In the genomic region with DNA sequence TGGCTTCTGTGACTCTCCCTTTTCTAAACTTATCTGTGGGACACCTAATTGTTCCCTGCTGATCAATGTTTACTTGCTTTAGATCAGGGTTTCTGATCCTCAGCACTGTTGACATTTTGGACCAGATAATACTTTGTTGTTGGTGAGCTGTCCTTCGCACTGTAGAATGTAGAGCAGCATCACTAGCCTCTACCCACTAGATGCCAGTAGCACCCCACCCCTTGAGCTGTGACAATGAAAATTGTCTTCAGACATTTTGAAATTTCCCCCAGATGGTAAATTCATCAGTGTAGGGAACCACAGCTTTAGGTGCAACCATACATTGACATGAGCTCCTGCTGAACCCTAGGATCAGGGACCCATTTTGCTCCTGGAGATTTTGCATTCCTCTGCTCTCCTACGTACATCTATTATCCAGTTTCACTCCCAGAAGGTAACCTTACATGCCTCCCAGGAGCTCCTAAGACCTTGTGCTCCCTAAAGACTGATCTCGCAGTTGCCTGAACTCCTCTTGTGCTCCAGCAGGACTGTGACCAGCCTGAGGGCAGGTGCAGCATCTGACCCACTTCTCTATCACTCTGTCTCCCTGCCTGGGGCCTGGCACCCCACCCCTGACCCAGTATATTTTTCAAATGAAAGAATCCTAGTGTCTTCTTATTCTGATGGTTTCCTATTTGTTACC, we compare ENCODE assay signal across 8 cellular contexts.
A peak's percentile ranks its signal among the peaks of the same experiment; 100 is the strongest.
DNase-seq lines count a peak whose midpoint lies in the region; ATAC-seq, FAIRE-seq and TF ChIP-seq lines count a peak whose summit lies in the region.

No MANE protein-coding gene starts in this region.

- H3K9ac ChIP-seq in HepG2 (ENCODE audit: insufficient read depth, low read depth, low read length), result no peak overlapping the region

- H3K27ac Mint-ChIP-seq in Calu3 (ENCODE audit: unreplicated experiment), result no peak overlapping the region
- no peak overlapping the region for H3K27ac Mint-ChIP-seq in activated CD4-positive, alpha-beta memory T cell treated with anti-CD3 and anti-CD28 coated beads for 36 hours
- no peak overlapping the region for H3K27ac Mint-ChIP-seq in memory B cell
- no peak overlapping the region for H3K27ac Mint-ChIP-seq in activated T-helper 2 cell treated with anti-CD3 and anti-CD28 coated beads, Interferon-gamma antibody, Interleukin-2, Interleukin-4, amounts not matched to agents 10 μg/mL and 5 μg/mL and 100 μg/mL, durations not matched to agents 14 hours and 24 hours and 36 hours

- TF ChIP-seq POLR2A in HepG2 (IDR thresholded peaks at IDR 0.05; ENCODE audit: insufficient read depth in 1 of 2, low read depth in 2 of 2, low read length in 2 of 2), result no peak

- no peak for TF ChIP-seq RAD21 in HepG2 (CRISPR knock-in tag; IDR thresholded peaks at IDR 0.05)

- H3K36me3 ChIP-seq in HepG2 (replicated peaks in 1 of 2; ENCODE audit: control insufficient read depth in 1 of 2, insufficient read depth in 2 of 2, low read length in 2 of 2), result no peaks in the 10 kb centered on the region

- H3K36me3 Mint-ChIP-seq in Calu3 (ENCODE audit: insufficient read depth, unreplicated experiment) (no peaks in the 10 kb centered on the region), memory B cell (no peaks in the 10 kb centered on the region)
- no peaks in the 10 kb centered on the region for H3K36me3 Mint-ChIP-seq in activated CD4-positive, alpha-beta memory T cell treated with anti-CD3 and anti-CD28 coated beads for 36 hours
- no peaks in the 10 kb centered on the region for H3K36me3 Mint-ChIP-seq in activated T-helper 2 cell treated with anti-CD3 and anti-CD28 coated beads, Interferon-gamma antibody, Interleukin-2, Interleukin-4, amounts not matched to agents 10 μg/mL and 5 μg/mL and 100 μg/mL, durations not matched to agents 14 hours and 24 hours and 36 hours (ENCODE audit: low read depth)

- ATAC-seq in memory B cell (ENCODE audit: low read depth) (peak; percentile 60), HepG2 (no peak), HG03521 (IDR thresholded peaks at IDR 0.05; ENCODE audit: unreplicated experiment) (no peak), HG03457 (IDR thresholded peaks at IDR 0.05; ENCODE audit: unreplicated experiment) (no peak)

- H3K4me2 ChIP-seq in HepG2 (ENCODE audit: low read depth, low read length), result no peak overlapping the region

- H4K20me1 ChIP-seq in HepG2 (ENCODE audit: insufficient read depth, low read length), result no peaks in the 10 kb centered on the region

- TF ChIP-seq EP300 in HepG2 (IDR thresholded peaks at IDR 0.05; ENCODE audit: low read depth in 2 of 2, low read length in 2 of 2) (no peak), HepG2 (CRISPR knock-in tag; IDR thresholded peaks at IDR 0.05; ENCODE audit: borderline replicate concordance) (no peak)

- CTCF ChIA-PET in Calu3 (lab: Charles Lee) (interaction anchor here (0.6 to 1.6 kb wide), 5 partner anchors 174 to 372 kb away, joined by 3 to 6 read pairs (median 3); no protein-coding TSS in a partner anchor), HepG2 (lab: Yijun Ruan, JAX; ENCODE audit: low intra/inter-chr PET ratio, low total read pairs) (no interaction called here)
- CTCF ChIA-PET in activated CD4-positive, alpha-beta memory T cell treated with anti-CD3 and anti-CD28 coated beads for 36 hours (lab: Charles Lee), result interaction anchor here (1.1 kb wide), 1 partner anchor 178 kb away, joined by 3 read pairs; no protein-coding TSS in a partner anchor

- no peak overlapping the region for H2AFZ ChIP-seq in HepG2 (ENCODE audit: low read length)

- no peak overlapping the region for H3K4me3 Mint-ChIP-seq in Calu3 (ENCODE audit: low read depth, unreplicated experiment)
- H3K4me3 Mint-ChIP-seq in activated CD4-positive, alpha-beta memory T cell treated with anti-CD3 and anti-CD28 coated beads for 36 hours, result no peak overlapping the region
- H3K4me3 Mint-ChIP-seq in memory B cell, result no peak overlapping the region
- H3K4me3 Mint-ChIP-seq in activated T-helper 2 cell treated with anti-CD3 and anti-CD28 coated beads, Interferon-gamma antibody, Interleukin-2, Interleukin-4, amounts not matched to agents 10 μg/mL and 5 μg/mL and 100 μg/mL, durations not matched to agents 14 hours and 24 hours and 36 hours (ENCODE audit: low read depth), result no peak overlapping the region

- H3K9me3 Mint-ChIP-seq in Calu3 (ENCODE audit: low read depth, unreplicated experiment) (no peaks in the 10 kb centered on the region), memory B cell (no peaks in the 10 kb centered on the region)
- H3K9me3 Mint-ChIP-seq in activated CD4-positive, alpha-beta memory T cell treated with anti-CD3 and anti-CD28 coated beads for 36 hours, result no peaks in the 10 kb centered on the region
- H3K9me3 Mint-ChIP-seq in activated T-helper 2 cell treated with anti-CD3 and anti-CD28 coated beads, Interferon-gamma antibody, Interleukin-2, Interleukin-4, amounts not matched to agents 10 μg/mL and 5 μg/mL and 100 μg/mL, durations not matched to agents 14 hours and 24 hours and 36 hours, result no peaks in the 10 kb centered on the region

- WGBS in HepG2 (ENCODE audit: low lambda C conversion rate), result 0% methylated on average over 3 of the region's 3 CpGs

- no peak for DNase-seq in Calu3
- DNase-seq in Jurkat, Clone E6-1 (ENCODE audit: low read depth, low spot score), result peak; percentile 26
- DNase-seq in activated CD4-positive, alpha-beta memory T cell treated with anti-CD3 and anti-CD28 coated beads for 36 hours, result peak; percentile 30
- no peak for DNase-seq in memory B cell (ENCODE audit: low spot score in 2 of 2)
- no peak for DNase-seq in activated T-helper 2 cell treated with anti-CD3 and anti-CD28 coated beads, Interferon-gamma antibody, Interleukin-2, Interleukin-4, amounts not matched to agents 10 μg/mL and 5 μg/mL and 100 μg/mL, durations not matched to agents 14 hours and 24 hours and 36 hours (ENCODE audit: low spot score)
- no peak for DNase-seq in HepG2 (ENCODE audit: low spot score)

- in situ Hi-C loops in HepG2 (cut with HindIII; ENCODE audit: extremely low pct_ligation_motif_present, low pct_unique_long_range_greater_than_20kb), result no loop called here

- H3K9me3 ChIP-seq in HepG2 (ENCODE audit: low read length), result no peaks in the 10 kb centered on the region

- TF ChIP-seq CTCF in Calu3 (IDR thresholded peaks at IDR 0.05; ENCODE audit: unreplicated experiment), result peak; percentile 18
- no peak for TF ChIP-seq CTCF in HepG2 (CRISPR knock-in tag; IDR thresholded peaks at IDR 0.05)

- POLR2A ChIA-PET in activated CD4-positive, alpha-beta memory T cell treated with anti-CD3 and anti-CD28 coated beads for 36 hours (lab: Charles Lee), result no interaction called here
- POLR2A ChIA-PET in HepG2 (lab: Yijun Ruan, JAX), result no interaction called here

- H3K79me2 ChIP-seq in HepG2 (ENCODE audit: insufficient read depth, low read length), result no peaks in the 10 kb centered on the region

- H3K4me1 ChIP-seq in HepG2 (ENCODE audit: insufficient read depth, low read length), result 0 out of 2 replicates have a peak, but pooled peaks cover 4% of the 10 kb centered on the region

- H3K27me3 Mint-ChIP-seq in Calu3 (ENCODE audit: unreplicated experiment) (peaks cover 55% of the 10 kb centered on the region), memory B cell (peaks cover 2% of the 10 kb centered on the region)
- no peaks in the 10 kb centered on the region for H3K27me3 Mint-ChIP-seq in activated CD4-positive, alpha-beta memory T cell treated with anti-CD3 and anti-CD28 coated beads for 36 hours
- peaks cover 27% of the 10 kb centered on the region for H3K27me3 Mint-ChIP-seq in activated T-helper 2 cell treated with anti-CD3 and anti-CD28 coated beads, Interferon-gamma antibody, Interleukin-2, Interleukin-4, amounts not matched to agents 10 μg/mL and 5 μg/mL and 100 μg/mL, durations not matched to agents 14 hours and 24 hours and 36 hours (ENCODE audit: low read depth)

- intact Hi-C loops in Calu3 (cut with micrococcal nuclease; ENCODE audit: unreplicated experiment) (loop anchor here (1.0 to 10.0 kb wide), 2 partner anchors 269 to 372 kb away; no protein-coding TSS in a partner anchor), HepG2 (cut with micrococcal nuclease; ENCODE audit: unreplicated experiment) (no loop called here)
- intact Hi-C loops in activated CD4-positive, alpha-beta memory T cell treated with anti-CD3 and anti-CD28 coated beads for 36 hours (cut with micrococcal nuclease), result no loop called here
- intact Hi-C loops in activated T-helper 2 cell treated with anti-CD3 and anti-CD28 coated beads, Interferon-gamma antibody, Interleukin-2, Interleukin-4, amounts not matched to agents 10 μg/mL and 5 μg/mL and 100 μg/mL, durations not matched to agents 14 hours and 24 hours and 36 hours (cut with micrococcal nuclease), result loop anchor here (5.0 kb wide), 1 partner anchor 181 kb away; no protein-coding TSS in a partner anchor

- H3K27ac ChIP-seq in HepG2 (ENCODE audit: extremely low read length, insufficient read depth, low read length), result no peak overlapping the region

- no peak for FAIRE-seq in HepG2 (lab: Jason Lieb, UNC)

- no TSS peak for BruUV-seq in Calu3 (replicated peaks; lab: Mats Ljungman, UMichigan)
- BruUV-seq in HepG2 (replicated peaks; lab: Mats Ljungman, UMichigan), result no TSS peak

- H3K27me3 ChIP-seq in HepG2 (ENCODE audit: control insufficient read depth in 1 of 2, insufficient read depth in 2 of 2, low read length in 2 of 2), result no peaks in the 10 kb centered on the region; a peak in 1 of 5 replicates

- no peak overlapping the region for H3K4me3 ChIP-seq in Jurkat, Clone E6-1 (ENCODE audit: low read length)
- H3K4me3 ChIP-seq in HepG2 (replicated peaks in 1 of 3; ENCODE audit: insufficient read depth in 1 of 3, low read depth in 2 of 3, low read length in 3 of 3), result no peak overlapping the region

- H3K4me1 Mint-ChIP-seq in Calu3 (ENCODE audit: low read depth, unreplicated experiment), result no peaks in the 10 kb centered on the region
- H3K4me1 Mint-ChIP-seq in activated CD4-positive, alpha-beta memory T cell treated with anti-CD3 and anti-CD28 coated beads for 36 hours (ENCODE audit: low read depth), result peaks cover 4% of the 10 kb centered on the region
- no peaks in the 10 kb centered on the region for H3K4me1 Mint-ChIP-seq in memory B cell
- H3K4me1 Mint-ChIP-seq in activated T-helper 2 cell treated with anti-CD3 and anti-CD28 coated beads, Interferon-gamma antibody, Interleukin-2, Interleukin-4, amounts not matched to agents 10 μg/mL and 5 μg/mL and 100 μg/mL, durations not matched to agents 14 hours and 24 hours and 36 hours (ENCODE audit: low read depth), result no peaks in the 10 kb centered on the region

TF ChIP-seq in HepG2, 621 proteins besides CTCF, POLR2A, EP300 and RAD21 (continues in another document):
- TF ChIP-seq, protein P1, sequence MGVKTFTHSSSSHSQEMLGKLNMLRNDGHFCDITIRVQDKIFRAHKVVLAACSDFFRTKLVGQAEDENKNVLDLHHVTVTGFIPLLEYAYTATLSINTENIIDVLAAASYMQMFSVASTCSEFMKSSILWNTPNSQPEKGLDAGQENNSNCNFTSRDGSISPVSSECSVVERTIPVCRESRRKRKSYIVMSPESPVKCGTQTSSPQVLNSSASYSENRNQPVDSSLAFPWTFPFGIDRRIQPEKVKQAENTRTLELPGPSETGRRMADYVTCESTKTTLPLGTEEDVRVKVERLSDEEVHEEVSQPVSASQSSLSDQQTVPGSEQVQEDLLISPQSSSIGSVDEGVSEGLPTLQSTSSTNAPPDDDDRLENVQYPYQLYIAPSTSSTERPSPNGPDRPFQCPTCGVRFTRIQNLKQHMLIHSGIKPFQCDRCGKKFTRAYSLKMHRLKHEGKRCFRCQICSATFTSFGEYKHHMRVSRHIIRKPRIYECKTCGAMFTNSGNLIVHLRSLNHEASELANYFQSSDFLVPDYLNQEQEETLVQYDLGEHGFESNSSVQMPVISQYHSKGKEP (CRISPR knock-in tag; IDR thresholded peaks at IDR 0.05), result no peak

Comparison
In these comparisons a context has a peak if more than half of its experiments do, and no peak if none do; other contexts are left out.
1. DNase-seq: peak in Jurkat, Clone E6-1 (single experiment) and activated CD4-positive, alpha-beta memory T cell treated with anti-CD3 and anti-CD28 coated beads for 36 hours (single experiment); none in Calu3 (single experiment), memory B cell (0 of 2), activated T-helper 2 cell treated with anti-CD3 and anti-CD28 coated beads, Interferon-gamma antibody, Interleukin-2, Interleukin-4, amounts not matched to agents 10 μg/mL and 5 μg/mL and 100 μg/mL, durations not matched to agents 14 hours and 24 hours and 36 hours (single experiment) and HepG2 (single experiment).
2. intact Hi-C loops: an anchor here in Calu3 (1.0 to 10.0 kb wide) and activated T-helper 2 cell treated with anti-CD3 and anti-CD28 coated beads, Interferon-gamma antibody, Interleukin-2, Interleukin-4, amounts not matched to agents 10 μg/mL and 5 μg/mL and 100 μg/mL, durations not matched to agents 14 hours and 24 hours and 36 hours (5.0 kb wide); none called in activated CD4-positive, alpha-beta memory T cell treated with anti-CD3 and anti-CD28 coated beads for 36 hours and HepG2.